10 cellular contexts compared by ENCODE assay signal in genomic region chr20:32476684-32477593, GRCh38.
DNase-seq lines count a peak whose midpoint lies in the region; ATAC-seq and TF ChIP-seq lines count a peak whose summit lies in the region.
"Had no signal": no experiment of that assay in that cellular context is flagged by ENCODE, and none has a peak within 500 bp of the region (broad histone marks: within the 10 kb centered on the region; RNA-seq: fewer than 3 reads in every experiment).

No MANE protein-coding gene starts in this region.

- no peak for TF ChIP-seq POLR2A in uterus (IDR thresholded peaks at IDR 0.05)

- H3K36me3 ChIP-seq in duodenal mucosa (ENCODE audit: control insufficient read depth in 1 of 2, insufficient read depth in 2 of 2, low read length in 2 of 2) (peaks cover 6 to 10% of the 10 kb centered on the region in 2 donors), uterus (no peaks in the 10 kb centered on the region)

- H3K9me3 ChIP-seq in duodenal mucosa (ENCODE audit: control insufficient read depth in 1 of 2, low read length in 2 of 2) (no peaks in the 10 kb centered on the region), uterus (no peaks in the 10 kb centered on the region)

- H3K27ac ChIP-seq in duodenal mucosa (ENCODE audit: low read depth, low read length) = peak overlapping the region; percentile 50
- H3K27ac ChIP-seq in uterus = peak overlapping the region; percentile 83 to 88
- H3K27ac ChIP-seq: HL-60 had no signal

- H3K9ac ChIP-seq in duodenal mucosa (ENCODE audit: low read depth in 1 of 2, low read length in 2 of 2) = peak overlapping the region; percentile 4 to 70

- H3K4me1 ChIP-seq in duodenal mucosa (ENCODE audit: control insufficient read depth in 1 of 2, insufficient read depth in 2 of 2, low read length in 2 of 2) (peaks cover 94 to 97% of the 10 kb centered on the region in 2 donors), uterus (peaks cover 10 to 32% of the 10 kb centered on the region in 2 donors)

- H3K27ac Mint-ChIP-seq in natural killer cell = peak overlapping the region; percentile 12 to 87
- H3K27ac Mint-ChIP-seq: B cell had no signal

- ATAC-seq in Right ventricle myocardium inferior (no peak), natural killer cell (no peak), GM21619 (IDR thresholded peaks at IDR 0.05; ENCODE audit: unreplicated experiment) (no peak)

- no peaks in the 10 kb centered on the region for H3K36me3 Mint-ChIP-seq in natural killer cell

- no peaks in the 10 kb centered on the region for H3K9me3 Mint-ChIP-seq in natural killer cell

- intact Hi-C loops in Right ventricle myocardium inferior (cut with DNase I) = no loop called here
- intact Hi-C loops in cardiac septum (cut with DNase I) = loop anchor here (5.0 kb wide), 2 partner anchors 45 to 270 kb away; partner anchors contain the start of genes PLAGL2 and POFUT1
- intact Hi-C loops in natural killer cell (cut with micrococcal nuclease) = no loop called here
- intact Hi-C loops in uterus (cut with DNase I; ENCODE audit: low total_unique reads) = no loop called here

- peak overlapping the region in 1 of 2 donors; percentile 70 for H3K4me3 ChIP-seq in duodenal mucosa (ENCODE audit: low read depth in 1 of 2, low read length in 2 of 2)
- no peak overlapping the region for H3K4me3 ChIP-seq in uterus

- H3K27me3 ChIP-seq in duodenal mucosa (ENCODE audit: control insufficient read depth in 1 of 2, insufficient read depth in 2 of 2, low read length in 2 of 2) (no peaks in the 10 kb centered on the region), uterus (no peaks in the 10 kb centered on the region)

- DNase-seq in Right ventricle myocardium inferior (ENCODE audit: missing footprints) = peak; percentile 42
- no peak for DNase-seq in cardiac septum (ENCODE audit: low spot score)
- DNase-seq in natural killer cell = no peak
- no peak for DNase-seq in uterus
- no peak for DNase-seq in RPMI8226
- no peak for DNase-seq in epidermal melanocyte (ENCODE audit: insufficient read length, low spot score)

- TF ChIP-seq CTCF in natural killer cell (IDR thresholded peaks at IDR 0.05) = no peak
- TF ChIP-seq CTCF in uterus (IDR thresholded peaks at IDR 0.05) = no peak

- H3K4me1 Mint-ChIP-seq in natural killer cell = peaks cover 51 to 75% of the 10 kb centered on the region in 2 donors

- no peaks in the 10 kb centered on the region for H3K27me3 Mint-ChIP-seq in natural killer cell (ENCODE audit: low read depth in 2 of 2)
- H3K27me3 Mint-ChIP-seq: B cell had no signal

- peak overlapping the region; percentile 62 for H3K4me3 Mint-ChIP-seq in natural killer cell
